ENCODE assay signal across 8 cellular contexts in genomic region chr1:109392788-109393580, GRCh38. TPM values are rescaled to one million over a fixed set of nuclear protein-coding genes. Genes with fewer than 3 reads are reported as not detected.
DNase-seq lines count a peak whose midpoint lies in the region; TF ChIP-seq lines count a peak whose summit lies in the region.

No MANE protein-coding gene starts in this region.

- H3K27me3 ChIP-seq in parathyroid adenoma (ENCODE audit: control insufficient read depth, insufficient read depth, low read length): no peaks in the 10 kb centered on the region

- H3K9ac ChIP-seq in parathyroid adenoma: no peak overlapping the region

- no peaks in the 10 kb centered on the region for H3K36me3 ChIP-seq in parathyroid adenoma (ENCODE audit: control insufficient read depth, insufficient read depth, low read length)

- H3K9me3 ChIP-seq in parathyroid adenoma (ENCODE audit: control insufficient read depth, low read length): no peaks in the 10 kb centered on the region

- peaks cover 2% of the 10 kb centered on the region for H3K79me2 ChIP-seq in parathyroid adenoma

- peak overlapping the region; percentile 82 for H3K27ac ChIP-seq in parathyroid adenoma

- H3K4me3 ChIP-seq in fibroblast of pulmonary artery (replicated peaks; ENCODE audit: low read depth, low read length): peak overlapping the region; percentile 5
- no peak overlapping the region for H3K4me3 ChIP-seq in parathyroid adenoma (ENCODE audit: low read depth, low read length)

- H2AFZ ChIP-seq in parathyroid adenoma: peak overlapping the region; percentile 72

- peaks cover 5% of the 10 kb centered on the region for H3K4me1 ChIP-seq in parathyroid adenoma

- H3K4me2 ChIP-seq in parathyroid adenoma (ENCODE audit: low read length): peak overlapping the region; percentile 29

- DNase-seq in COLO668 (lab: John Stamatoyannopoulos, UW; ENCODE audit: unreplicated experiment): peak; percentile 52
- DNase-seq in RPMI7951 (ENCODE audit: low read depth): peak; percentile 67
- DNase-seq in fibroblast of pulmonary artery (ENCODE audit: low read depth): peak; percentile 65
- no peak for DNase-seq in activated naive CD4-positive, alpha-beta T cell treated with anti-CD3 and anti-CD28 coated beads, Interleukin-2, amount 50 U/mL, for 16 hours
- DNase-seq in NCI-H2227 treated with DMSO at 0.1 percent for 48 hours (lab: John Stamatoyannopoulos, UW): no peak
- no peak for DNase-seq in DMS79 (lab: John Stamatoyannopoulos, UW)
- no peak for DNase-seq in NAMALWA (ENCODE audit: low spot score)

- TF ChIP-seq CTCF in fibroblast of pulmonary artery (IDR thresholded peaks at IDR 0.05; ENCODE audit: low read length, missing control alignments) (no peak), parathyroid adenoma (IDR thresholded peaks at IDR 0.05) (no peak)

RNA-seq across cellular contexts. Expression of gene SORT1, which starts 4.7 kb away (rescaled TPM):
- total RNA-seq in RPMI7951 (2014; rRNA removed; shearing (Covaris generic)): 15.4 and 22.5 TPM in 2 replicates

RNA-seq across cellular contexts. Expression of gene PSMA5, which starts 33.3 kb away (rescaled TPM):
- total RNA-seq in RPMI7951 (2014; rRNA removed; shearing (Covaris generic)): 99.8 and 126 TPM in 2 replicates

Comparison
In these comparisons a context has a peak if more than half of its experiments do, and no peak if none do; other contexts are left out.
1. DNase-seq: peak in COLO668 (single experiment), RPMI7951 (single experiment) and fibroblast of pulmonary artery (single experiment); none in activated naive CD4-positive, alpha-beta T cell treated with anti-CD3 and anti-CD28 coated beads, Interleukin-2, amount 50 U/mL, for 16 hours (single experiment), NCI-H2227 treated with DMSO at 0.1 percent for 48 hours (single experiment), DMS79 (single experiment) and NAMALWA (single experiment).